ENCODE assay signal across 8 cellular contexts in genomic region chr1:206864939-206865671, GRCh38. TPM values are rescaled to one million over a fixed set of nuclear protein-coding genes. Genes with fewer than 3 reads are reported as not detected.
DNase-seq lines count a peak whose midpoint lies in the region; ATAC-seq lines count a peak whose summit lies in the region.

IL20 (plus strand) TSS chr1:206865623; CDS start chr1:206865853, 230 bp downstream.

- peaks cover 62% of the 10 kb centered on the region for H3K27me3 Mint-ChIP-seq in activated naive CD4-positive, alpha-beta T cell treated with anti-CD3 and anti-CD28 coated beads, Interleukin-2, amount 10 ng/mL, durations not matched to agents 7 days and 5 days

- H3K27ac Mint-ChIP-seq in activated naive CD4-positive, alpha-beta T cell treated with anti-CD3 and anti-CD28 coated beads, Interleukin-2, amount 10 ng/mL, durations not matched to agents 7 days and 5 days: no peak within 1 kb of the TSS

- ATAC-seq in HG02678 (IDR thresholded peaks at IDR 0.05; ENCODE audit: unreplicated experiment) (no peak), HG02973 (IDR thresholded peaks at IDR 0.05; ENCODE audit: unreplicated experiment) (no peak)

- CTCF ChIA-PET in activated naive CD4-positive, alpha-beta T cell treated with anti-CD3 and anti-CD28 coated beads, Interleukin-2, amount 10 ng/mL, durations not matched to agents 7 days and 5 days (lab: Charles Lee): interaction anchor here (0.6 to 5.1 kb wide), 21 partner anchors 9 to 145 kb away, joined by 3 to 40 read pairs (median 4); partner anchors contain the start of genes FCMR and IL19

- no peaks in the 10 kb centered on the region for H3K36me3 Mint-ChIP-seq in activated naive CD4-positive, alpha-beta T cell treated with anti-CD3 and anti-CD28 coated beads, Interleukin-2, amount 10 ng/mL, durations not matched to agents 7 days and 5 days

- H3K4me1 Mint-ChIP-seq in activated naive CD4-positive, alpha-beta T cell treated with anti-CD3 and anti-CD28 coated beads, Interleukin-2, amount 10 ng/mL, durations not matched to agents 7 days and 5 days: peaks cover 7% of the 10 kb centered on the region

- peak; percentile 77 for DNase-seq in DMS153 (lab: John Stamatoyannopoulos, UW)
- DNase-seq in KBM-7: peak; percentile 56
- peak; percentile 4 for DNase-seq in SK-N-DZ (ENCODE audit: low spot score)
- DNase-seq in activated naive CD4-positive, alpha-beta T cell treated with anti-CD3 and anti-CD28 coated beads, Interleukin-2, amount 10 ng/mL, durations not matched to agents 7 days and 5 days: peak; percentile 84
- peak; percentile 85 for DNase-seq in cardiac septum (ENCODE audit: low spot score)
- DNase-seq in retina: peak; percentile 18

- in situ Hi-C loops in KBM-7 (cut with MboI; ENCODE audit: low pct_unique_long_range_greater_than_20kb, low sequenced_read_pairs): no loop called here

- intact Hi-C loops in cardiac septum (cut with DNase I): loop anchor here (2.0 kb wide), 1 partner anchor 46 kb away; no protein-coding TSS in a partner anchor

- H3K4me3 Mint-ChIP-seq in activated naive CD4-positive, alpha-beta T cell treated with anti-CD3 and anti-CD28 coated beads, Interleukin-2, amount 10 ng/mL, durations not matched to agents 7 days and 5 days: no peak within 1 kb of the TSS

- no peaks in the 10 kb centered on the region for H3K9me3 Mint-ChIP-seq in activated naive CD4-positive, alpha-beta T cell treated with anti-CD3 and anti-CD28 coated beads, Interleukin-2, amount 10 ng/mL, durations not matched to agents 7 days and 5 days

RNA-seq across cellular contexts. Expression of gene IL20, which starts in this region (rescaled TPM):
- polyA plus RNA-seq in SK-N-DZ (2014; cell fraction: cytosol; rRNA removed): not detected in 2 replicates
- polyA plus RNA-seq in SK-N-DZ (2014; cell fraction: nucleus; rRNA removed): not detected in 2 replicates
- not detected for total RNA-seq in cardiac septum

Comparison
In these comparisons a context has a peak if more than half of its experiments do, and no peak if none do; other contexts are left out.
1. Peak in DNase-seq in cardiac septum; RNA of the gene not detected or under 1 TPM.
2. DNase-seq: peak in every context shown above with its lines; median percentile 85 in cardiac septum; 84 in activated naive CD4-positive, alpha-beta T cell treated with anti-CD3 and anti-CD28 coated beads, Interleukin-2, amount 10 ng/mL, durations not matched to agents 7 days and 5 days; 77 in DMS153; 56 in KBM-7; 18 in retina; 4 in SK-N-DZ.